ENCODE assay signal across 8 cellular contexts in genomic region chr5:9545301-9545958, GRCh38. TPM values are rescaled to one million over a fixed set of nuclear protein-coding genes. Genes with fewer than 3 reads are reported as not detected.
A peak's percentile ranks its signal among the peaks of the same experiment; 100 is the strongest.
DNase-seq lines count a peak whose midpoint lies in the region; ATAC-seq and TF ChIP-seq lines count a peak whose summit lies in the region.

No MANE protein-coding gene starts in this region.

- H3K9ac ChIP-seq in duodenal mucosa (ENCODE audit: low read depth in 1 of 2, low read length in 2 of 2): peak overlapping the region; percentile 69 to 82

- ATAC-seq in HG03354 (IDR thresholded peaks at IDR 0.05; ENCODE audit: poor library complexity, severe bottlenecking, unreplicated experiment) (peak; percentile 21), mucosa of descending colon (peak; percentile 18)

- intact Hi-C loops in mucosa of descending colon (cut with DNase I, micrococcal nuclease): no loop called here

- TF ChIP-seq CTCF in AG04449 (IDR thresholded peaks at IDR 0.05; ENCODE audit: insufficient read depth, low read length, missing control alignments) (no peak), mucosa of descending colon (IDR thresholded peaks at IDR 0.05) (no peak), GM10248 (IDR thresholded peaks at IDR 0.05; ENCODE audit: control extremely low read depth, extremely low read depth, low read depth, missing control alignments) (no peak)

- no peak overlapping the region for H3K27ac ChIP-seq in duodenal mucosa (ENCODE audit: low read depth, low read length)

- DNase-seq in AG04449 (ENCODE audit: low read depth, low spot score) (no peak), mucosa of descending colon (peak; percentile 42 to 68 (median 65)), GM10248 (ENCODE audit: extremely low spot score) (no peak), NCI-H2227 (lab: John Stamatoyannopoulos, UW; ENCODE audit: unreplicated experiment) (no peak), DMS114 treated with DMSO at 0.1 percent for 48 hours (lab: John Stamatoyannopoulos, UW; ENCODE audit: unreplicated experiment) (no peak), NOMO-1 treated with dmso at 0.1 percent for 144 hours (lab: John Stamatoyannopoulos, UW; ENCODE audit: unreplicated experiment) (no peak)

- peak overlapping the region; percentile 93 for H3K4me3 ChIP-seq in AG04449 (ENCODE audit: low read depth, low read length)
- peak overlapping the region; percentile 78 to 94 for H3K4me3 ChIP-seq in duodenal mucosa (ENCODE audit: low read depth in 1 of 2, low read length in 2 of 2)
- H3K4me3 ChIP-seq in mucosa of descending colon: peak overlapping the region; percentile 56

- H3K36me3 ChIP-seq in duodenal mucosa (ENCODE audit: control insufficient read depth in 1 of 2, insufficient read depth in 2 of 2, low read length in 2 of 2) (peaks cover 9 to 15% of the 10 kb centered on the region in 2 donors), mucosa of descending colon (ENCODE audit: low read depth) (no peaks in the 10 kb centered on the region)

- POLR2A ChIA-PET in AG04449 (lab: Yijun Ruan, JAX): no interaction called here
- POLR2A ChIA-PET in GM10248 (lab: Yijun Ruan, JAX): no interaction called here

- H3K4me1 ChIP-seq in duodenal mucosa (ENCODE audit: control insufficient read depth in 1 of 2, insufficient read depth in 2 of 2, low read length in 2 of 2) (peaks cover 0 to 3% of the 10 kb centered on the region in 2 donors), mucosa of descending colon (ENCODE audit: low read depth) (peaks cover 12% of the 10 kb centered on the region)

- CTCF ChIA-PET in AG04449 (lab: Yijun Ruan, JAX) (interaction anchor here (0.6 to 4.8 kb wide), 8 partner anchors 11 to 565 kb away, joined by 3 to 24 read pairs (median 8); no protein-coding TSS in a partner anchor), GM10248 (lab: Yijun Ruan, JAX) (interaction anchor here (0.6 to 4.1 kb wide), 10 partner anchors 12 to 1187 kb away, joined by 3 to 34 read pairs (median 3); no protein-coding TSS in a partner anchor)

- H3K27me3 ChIP-seq in duodenal mucosa (ENCODE audit: control insufficient read depth in 1 of 2, insufficient read depth in 2 of 2, low read length in 2 of 2): peaks cover 0 to 4% of the 10 kb centered on the region in 2 donors

- H3K9me3 ChIP-seq in duodenal mucosa (ENCODE audit: control insufficient read depth in 1 of 2, low read length in 2 of 2) (no peaks in the 10 kb centered on the region), mucosa of descending colon (no peaks in the 10 kb centered on the region)

RNA-seq across cellular contexts. Expression of gene SEMA5A, which starts 0.4 kb away (rescaled TPM):
- 10 to 100 TPM; 20.3 to 43.8 (median 33.6) TPM for total RNA-seq in mucosa of descending colon

Comparison
In these comparisons a context has a peak if more than half of its experiments do, and no peak if none do; other contexts are left out.
1. DNase-seq: peak in mucosa of descending colon (3 of 3); none in AG04449 (single experiment), GM10248 (single experiment), NCI-H2227 (single experiment), DMS114 treated with DMSO at 0.1 percent for 48 hours (single experiment) and NOMO-1 treated with dmso at 0.1 percent for 144 hours (single experiment).
2. Peak in every context shown above with its lines, with median percentiles within 50 percentile points of each other: H3K4me3 ChIP-seq.